ENCODE assay signal across 17 cellular contexts in the genomic region with DNA sequence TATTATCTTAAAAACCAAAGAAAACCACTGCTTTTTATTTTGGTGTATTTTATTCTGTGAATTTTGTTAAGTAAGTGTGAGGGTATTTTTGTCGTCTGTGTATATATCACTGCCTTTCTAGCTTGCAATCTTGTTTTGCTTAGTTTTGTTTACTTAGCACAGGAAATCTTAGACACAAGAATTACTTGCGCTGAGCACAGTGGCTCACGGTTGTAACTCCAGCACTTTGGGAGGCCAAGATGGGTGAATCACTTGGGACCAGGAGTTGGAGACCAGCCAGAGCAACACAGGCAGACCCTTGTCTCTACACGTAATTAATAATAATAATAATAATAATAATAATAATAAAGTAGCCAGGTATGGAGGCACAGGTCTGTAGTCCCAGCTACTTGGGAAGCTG.
A peak's percentile ranks its signal among the peaks of the same experiment; 100 is the strongest.
DNase-seq lines count a peak whose midpoint lies in the region; ATAC-seq and TF ChIP-seq lines count a peak whose summit lies in the region.
"Had no signal": no experiment of that assay in that cellular context is flagged by ENCODE, and none has a peak within 500 bp of the region (broad histone marks: within the 10 kb centered on the region; RNA-seq: fewer than 3 reads in every experiment).

No MANE protein-coding gene starts in this region.

- H3K27me3 Mint-ChIP-seq in WTC11 (ENCODE audit: low read depth) = no peaks in the 10 kb centered on the region; the same call in 1 of the 2 replicates

- H4K8ac ChIP-seq in mesenchymal stem cell (ENCODE audit: low read length) = no peak overlapping the region

- no peak for DNase-seq in WTC11 (ENCODE audit: low spot score)
- DNase-seq in choroid plexus epithelial cell (ENCODE audit: low read depth) = peak; percentile 69
- DNase-seq in mesenchymal stem cell = peak; percentile 76
- DNase-seq in DMS153 treated with DMSO at 0.1 percent for 48 hours (lab: John Stamatoyannopoulos, UW; ENCODE audit: unreplicated experiment) = no peak
- DNase-seq in SHP77 treated with DMSO at 0.1 percent for 48 hours (lab: John Stamatoyannopoulos, UW) = no peak
- DNase-seq in GM10266 (ENCODE audit: extremely low spot score) = no peak
- DNase-seq: DMS 273 treated with DMSO at 0.1 percent for 48 hours; H9; NCI-H187 treated with DMSO at 0.1 percent for 48 hours; NCI-H446; NCI-H69; NK-92 treated with Interleukin-12 subunit alpha and Interleukin-12 subunit beta, amount 100 ng/mL, for 24 hours; OCI-M1; SIG-M5 had no signal

- no peak overlapping the region for H3K4me3 Mint-ChIP-seq in WTC11
- H3K4me3 Mint-ChIP-seq: H9 had no signal

- no peak overlapping the region for H2BK12ac ChIP-seq in mesenchymal stem cell (ENCODE audit: low read length in 2 of 2)

- H2BK15ac ChIP-seq in mesenchymal stem cell (ENCODE audit: low read depth, poor library complexity, severe bottlenecking) = no peak overlapping the region

- peak overlapping the region in 6 of 11 experiments; percentile 1 to 70 (median 52); a peak in 7 of 22 replicates for H3K4me2 ChIP-seq in BLaER1 treated with 17β-estradiol and CSF1 and Interleukin-3, amounts not matched to agents 10 nM and 100 nM
- H3K4me2 ChIP-seq in mesenchymal stem cell (ENCODE audit: low read length, poor library complexity, severe bottlenecking) = no peak overlapping the region

- CTCF ChIA-PET in WTC11 (lab: Charles Lee) = no interaction called here

- no peaks in the 10 kb centered on the region for H3K9me3 ChIP-seq in BLaER1 treated with 17β-estradiol and CSF1 and Interleukin-3, amounts not matched to agents 10 nM and 100 nM (replicated peaks in 1 of 11)
- H3K9me3 ChIP-seq in mesenchymal stem cell (ENCODE audit: control insufficient read depth, low read length) = no peaks in the 10 kb centered on the region

- no peak overlapping the region for H3K4me3 ChIP-seq in BLaER1 treated with 17β-estradiol and CSF1 and Interleukin-3, amounts not matched to agents 10 nM and 100 nM
- H3K4me3 ChIP-seq in choroid plexus epithelial cell (ENCODE audit: low read depth, low read length) (no peak overlapping the region), mesenchymal stem cell (ENCODE audit: insufficient read depth in 1 of 2, low read depth in 1 of 2, low read length in 2 of 2) (no peak overlapping the region)

- H4K20me1 ChIP-seq in BLaER1 treated with 17β-estradiol and CSF1 and Interleukin-3, amounts not matched to agents 10 nM and 100 nM = no peaks in the 10 kb centered on the region

- no peaks in the 10 kb centered on the region for H3K79me1 ChIP-seq in mesenchymal stem cell (replicated peaks; ENCODE audit: low read length, poor library complexity, severe bottlenecking)

- no peaks in the 10 kb centered on the region for H3K36me3 Mint-ChIP-seq in WTC11

- no peak overlapping the region for H3K23ac ChIP-seq in mesenchymal stem cell (ENCODE audit: low read length in 2 of 2)

- ATAC-seq in WTC11 (no peak), GM21737 (IDR thresholded peaks at IDR 0.05; ENCODE audit: unreplicated experiment) (no peak)

- H3K36me3 ChIP-seq in BLaER1 treated with 17β-estradiol and CSF1 and Interleukin-3, amounts not matched to agents 10 nM and 100 nM = no peaks in the 10 kb centered on the region; a peak in 1 of 22 replicates
- H3K36me3 ChIP-seq in mesenchymal stem cell (ENCODE audit: control insufficient read depth in 1 of 2, insufficient read depth in 2 of 2, low read depth in 1 of 2, low read length in 2 of 2) = peaks cover 11 to 97% of the 10 kb centered on the region in 2 experiments

- no peak overlapping the region for H3K27ac Mint-ChIP-seq in WTC11
- H3K27ac Mint-ChIP-seq: H9 had no signal

- H3K4ac ChIP-seq in mesenchymal stem cell (ENCODE audit: low read depth in 1 of 2, low read length in 2 of 2) = no peak overlapping the region

- no peak overlapping the region for H2BK120ac ChIP-seq in mesenchymal stem cell (ENCODE audit: low read depth, low read length)

- no peaks in the 10 kb centered on the region for H3K4me1 Mint-ChIP-seq in WTC11
- H3K4me1 Mint-ChIP-seq: H9 had no signal

- POLR2A ChIA-PET in WTC11 (lab: Charles Lee) = no interaction called here

- no peak overlapping the region for H3K9ac ChIP-seq in BLaER1 treated with 17β-estradiol and CSF1 and Interleukin-3, amounts not matched to agents 10 nM and 100 nM
- H3K9ac ChIP-seq in mesenchymal stem cell (ENCODE audit: low read length) = no peak overlapping the region

- H3K14ac ChIP-seq in mesenchymal stem cell (ENCODE audit: low read length in 2 of 2) = no peak overlapping the region

- no peak for TF ChIP-seq CTCF in WTC11 (IDR thresholded peaks at IDR 0.05)
- TF ChIP-seq CTCF in choroid plexus epithelial cell (conservative IDR thresholded peaks at IDR 0.05; ENCODE audit: low read depth, low read length) = no peak
- no peak for TF ChIP-seq CTCF in GM10266 (IDR thresholded peaks at IDR 0.05; ENCODE audit: control insufficient read depth, insufficient read depth, low read depth, missing control alignments)

- no peaks in the 10 kb centered on the region for H3K27me3 ChIP-seq in BLaER1 treated with 17β-estradiol and CSF1 and Interleukin-3, amounts not matched to agents 10 nM and 100 nM
- H3K27me3 ChIP-seq in mesenchymal stem cell (ENCODE audit: control insufficient read depth in 1 of 2, insufficient read depth in 1 of 2, low read length in 2 of 2) = no peaks in the 10 kb centered on the region

- H3K27ac ChIP-seq in BLaER1 treated with 17β-estradiol and CSF1 and Interleukin-3, amounts not matched to agents 10 nM and 100 nM = no peak overlapping the region
- no peak overlapping the region for H3K27ac ChIP-seq in mesenchymal stem cell (ENCODE audit: low read length, poor library complexity, severe bottlenecking)
- H3K27ac ChIP-seq: C4-2B had no signal

- no peak overlapping the region for H2AK5ac ChIP-seq in mesenchymal stem cell (ENCODE audit: low read length, severe bottlenecking)

- WGBS in mesenchymal stem cell = 10% methylated on average over 3 of the region's 4 CpGs

- H4K91ac ChIP-seq in mesenchymal stem cell (ENCODE audit: low read length) = no peak overlapping the region

- H3K4me1 ChIP-seq in BLaER1 treated with 17β-estradiol and CSF1 and Interleukin-3, amounts not matched to agents 10 nM and 100 nM = peaks cover 8 to 51% (median 32%) of the 10 kb centered on the region in 10 experiments; a peak in 19 of 20 replicates
- peaks cover 14% of the 10 kb centered on the region for H3K4me1 ChIP-seq in mesenchymal stem cell (ENCODE audit: control insufficient read depth, insufficient read depth, low read depth, low read length)

- no peak overlapping the region for H2BK5ac ChIP-seq in mesenchymal stem cell (ENCODE audit: low read depth, low read length, poor library complexity, severe bottlenecking)

- no peaks in the 10 kb centered on the region for H3K9me3 Mint-ChIP-seq in WTC11
- H3K9me3 Mint-ChIP-seq: H9 had no signal

- peak overlapping the region in 1 of 2 experiments; percentile 70 for H3K18ac ChIP-seq in mesenchymal stem cell (ENCODE audit: low read depth in 1 of 2, low read length in 2 of 2)

- H2AFZ ChIP-seq in mesenchymal stem cell (ENCODE audit: low read depth, low read length) = no peak overlapping the region

TF ChIP-seq in WTC11, 78 proteins besides CTCF, POLR2A, EP300 and RAD21:
- TF ChIP-seq HMGA2 (CRISPR knock-in tag; IDR thresholded peaks at IDR 0.05) (0 out of 2 replicates have a peak, but pooled peaks have one; percentile 37), EMX1 (CRISPR knock-in tag; IDR thresholded peaks at IDR 0.05) (no peak), NFATC4 (CRISPR knock-in tag; IDR thresholded peaks at IDR 0.05) (no peak), GTF2I (CRISPR knock-in tag; conservative IDR thresholded peaks at IDR 0.05) (no peak)
- TF ChIP-seq, protein P1, sequence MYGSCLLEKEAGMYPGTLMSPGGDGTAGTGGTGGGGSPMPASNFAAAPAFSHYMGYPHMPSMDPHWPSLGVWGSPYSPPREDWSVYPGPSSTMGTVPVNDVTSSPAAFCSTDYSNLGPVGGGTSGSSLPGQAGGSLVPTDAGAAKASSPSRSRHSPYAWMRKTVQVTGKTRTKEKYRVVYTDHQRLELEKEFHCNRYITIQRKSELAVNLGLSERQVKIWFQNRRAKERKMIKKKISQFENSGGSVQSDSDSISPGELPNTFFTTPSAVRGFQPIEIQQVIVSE (CRISPR knock-in tag; IDR thresholded peaks at IDR 0.05; ENCODE audit: borderline replicate concordance) = no peak
- TF ChIP-seq, protein P2, sequence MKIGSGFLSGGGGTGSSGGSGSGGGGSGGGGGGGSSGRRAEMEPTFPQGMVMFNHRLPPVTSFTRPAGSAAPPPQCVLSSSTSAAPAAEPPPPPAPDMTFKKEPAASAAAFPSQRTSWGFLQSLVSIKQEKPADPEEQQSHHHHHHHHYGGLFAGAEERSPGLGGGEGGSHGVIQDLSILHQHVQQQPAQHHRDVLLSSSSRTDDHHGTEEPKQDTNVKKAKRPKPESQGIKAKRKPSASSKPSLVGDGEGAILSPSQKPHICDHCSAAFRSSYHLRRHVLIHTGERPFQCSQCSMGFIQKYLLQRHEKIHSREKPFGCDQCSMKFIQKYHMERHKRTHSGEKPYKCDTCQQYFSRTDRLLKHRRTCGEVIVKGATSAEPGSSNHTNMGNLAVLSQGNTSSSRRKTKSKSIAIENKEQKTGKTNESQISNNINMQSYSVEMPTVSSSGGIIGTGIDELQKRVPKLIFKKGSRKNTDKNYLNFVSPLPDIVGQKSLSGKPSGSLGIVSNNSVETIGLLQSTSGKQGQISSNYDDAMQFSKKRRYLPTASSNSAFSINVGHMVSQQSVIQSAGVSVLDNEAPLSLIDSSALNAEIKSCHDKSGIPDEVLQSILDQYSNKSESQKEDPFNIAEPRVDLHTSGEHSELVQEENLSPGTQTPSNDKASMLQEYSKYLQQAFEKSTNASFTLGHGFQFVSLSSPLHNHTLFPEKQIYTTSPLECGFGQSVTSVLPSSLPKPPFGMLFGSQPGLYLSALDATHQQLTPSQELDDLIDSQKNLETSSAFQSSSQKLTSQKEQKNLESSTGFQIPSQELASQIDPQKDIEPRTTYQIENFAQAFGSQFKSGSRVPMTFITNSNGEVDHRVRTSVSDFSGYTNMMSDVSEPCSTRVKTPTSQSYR (CRISPR knock-in tag; IDR thresholded peaks at IDR 0.05) = no peak

Comparison
In these comparisons a context has a peak if more than half of its experiments do, and no peak if none do; other contexts are left out.
1. DNase-seq: peak in choroid plexus epithelial cell (single experiment) and mesenchymal stem cell (single experiment); none in WTC11 (single experiment), DMS153 treated with DMSO at 0.1 percent for 48 hours (single experiment), SHP77 treated with DMSO at 0.1 percent for 48 hours (single experiment) and GM10266 (single experiment).